In the genomic region with DNA sequence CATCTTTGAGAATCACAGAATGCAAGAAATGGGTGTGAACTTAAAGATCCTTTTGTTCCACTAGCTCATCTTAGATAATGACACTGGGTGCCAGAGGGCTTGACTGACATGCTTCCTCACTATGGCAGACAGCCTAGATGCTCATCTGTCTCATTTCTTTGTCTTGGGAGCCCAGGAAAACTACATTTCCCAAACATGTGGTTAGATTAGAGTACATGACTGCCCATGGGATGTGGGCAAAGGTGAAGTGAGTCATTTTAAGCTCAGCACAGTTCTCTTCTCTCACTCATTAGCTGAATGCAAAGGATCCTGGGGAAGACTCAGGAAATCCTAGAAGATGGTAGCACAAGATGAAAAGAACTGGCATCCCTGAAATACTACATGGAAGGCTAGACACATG, we compare ENCODE assay signal across 27 cellular contexts. TPM values are rescaled to one million over a fixed set of nuclear protein-coding genes. Genes with fewer than 3 reads are reported as not detected.
A peak's percentile ranks its signal among the peaks of the same experiment; 100 is the strongest.
DNase-seq lines count a peak whose midpoint lies in the region; ATAC-seq, FAIRE-seq and TF ChIP-seq lines count a peak whose summit lies in the region.
"Had no signal": no experiment of that assay in that cellular context is flagged by ENCODE, and none has a peak within 500 bp of the region (broad histone marks: within the 10 kb centered on the region; RNA-seq: fewer than 3 reads in every experiment).

No MANE protein-coding gene starts in this region.

- H3K4me1 Mint-ChIP-seq in T-helper 17 cell = no peaks in the 10 kb centered on the region
- H3K4me1 Mint-ChIP-seq: activated naive CD4-positive, alpha-beta T cell treated with anti-CD3 and anti-CD28 coated beads, Interleukin-2, amount 50 U/mL, for 24 hours; nephron progenitor cell had no signal

- H3K27ac Mint-ChIP-seq in T-helper 17 cell = no peak overlapping the region
- H3K27ac Mint-ChIP-seq: activated CD8-positive, alpha-beta T cell treated with anti-CD3 and anti-CD28 coated beads, Interleukin-2, amount 10 ng/mL, durations not matched to agents 7 days and 5 days; activated naive CD4-positive, alpha-beta T cell treated with anti-CD3 and anti-CD28 coated beads, Interleukin-2, amount 50 U/mL, for 24 hours; CD4-positive, alpha-beta T cell; nephron progenitor cell had no signal

- no peak for TF ChIP-seq CTCF in choroid plexus epithelial cell (conservative IDR thresholded peaks at IDR 0.05; ENCODE audit: low read depth, low read length)

- no peaks in the 10 kb centered on the region for H3K36me3 ChIP-seq in H7 (replicated peaks; ENCODE audit: control insufficient read depth, insufficient read depth, low read length)
- H3K36me3 ChIP-seq: gastrocnemius medialis, uterus had no signal

- no peaks in the 10 kb centered on the region for H3K36me3 Mint-ChIP-seq in T-helper 17 cell (ENCODE audit: low read depth)

- H3K4me3 Mint-ChIP-seq in T-helper 17 cell = no peak overlapping the region
- H3K4me3 Mint-ChIP-seq: activated CD8-positive, alpha-beta T cell treated with anti-CD3 and anti-CD28 coated beads, Interleukin-2, amount 10 ng/mL, durations not matched to agents 7 days and 5 days; activated naive CD4-positive, alpha-beta T cell treated with anti-CD3 and anti-CD28 coated beads, Interleukin-2, amount 50 U/mL, for 24 hours; CD4-positive, alpha-beta T cell; nephron progenitor cell had no signal

- H3K4me3 ChIP-seq in choroid plexus epithelial cell (ENCODE audit: low read depth, low read length) (no peak overlapping the region), H7 (ENCODE audit: insufficient read depth, low read depth, low read length) (no peak overlapping the region)
- H3K4me3 ChIP-seq: coronary artery, gastrocnemius medialis, K562, uterus had no signal

- peak; percentile 16 for DNase-seq in EH (ENCODE audit: low read depth)
- DNase-seq in RCC 7860 (ENCODE audit: low spot score) = peak; percentile 84
- peak; percentile 2 for DNase-seq in choroid plexus epithelial cell (ENCODE audit: low read depth)
- peak; percentile 53 for DNase-seq in non-pigmented ciliary epithelial cell (ENCODE audit: low read depth)
- no peak for DNase-seq in T-helper 17 cell
- DNase-seq in H7 = no peak
- DNase-seq in DMS114 treated with DMSO at 0.1 percent for 48 hours (lab: John Stamatoyannopoulos, UW; ENCODE audit: unreplicated experiment) = no peak
- DNase-seq in NCI-H1417 (lab: John Stamatoyannopoulos, UW) = no peak
- DNase-seq: activated CD8-positive, alpha-beta T cell treated with anti-CD3 and anti-CD28 coated beads, Interleukin-2, amount 10 ng/mL, durations not matched to agents 7 days and 5 days; activated T-cell treated with anti-CD3 and anti-CD28 coated beads, Interleukin-2, amount 50 U/mL, for 48 hours; CD4-positive, alpha-beta T cell; DMS79; gastrocnemius medialis; left colon; midbrain; MV-4-11; NCI-H1930; NCI-H524 treated with DMSO at 0.1 percent for 48 hours; nephron progenitor cell; Right ventricle myocardium superior; stimulated activated CD4-positive, alpha-beta T cell treated with anti-CD3 and anti-CD28 coated beads, Interleukin-12 subunit alpha, Interleukin-12 subunit beta, amount 100 ng/mL, for 4 hours; substantia nigra; T-helper 2 cell; uterus had no signal

- H3K27me3 Mint-ChIP-seq in T-helper 17 cell = peaks cover 40% of the 10 kb centered on the region

- no peaks in the 10 kb centered on the region for H3K27me3 ChIP-seq in H7 (ENCODE audit: control insufficient read depth, insufficient read depth, low read length)
- H3K27me3 ChIP-seq: gastrocnemius medialis, uterus had no signal

- H3K9me3 ChIP-seq in T-helper 17 cell (ENCODE audit: control insufficient read depth, low read length, poor library complexity, severe bottlenecking) = no peaks in the 10 kb centered on the region
- H3K9me3 ChIP-seq: gastrocnemius medialis, uterus had no signal

- FAIRE-seq in RCC 7860 (lab: Jason Lieb, UNC) = peak; percentile 92
- FAIRE-seq: K562 had no signal

- ATAC-seq in T-helper 17 cell = no peak
- ATAC-seq: activated CD8-positive, alpha-beta T cell treated with anti-CD3 and anti-CD28 coated beads, Interleukin-2, amount 10 ng/mL, durations not matched to agents 7 days and 5 days; gastrocnemius medialis; K562; left colon had no signal

RNA-seq across cellular contexts. Expression of a gene that starts 32.5 kb away (rescaled TPM):
- not detected for total RNA-seq in T-helper 17 cell
- 0.30 and 0.69 TPM in 2 replicates for total RNA-seq in H7 (2014; rRNA removed; shearing (Covaris generic))
- total RNA-seq: activated CD8-positive, alpha-beta T cell treated with anti-CD3 and anti-CD28 coated beads, Interleukin-2, amount 10 ng/mL, durations not matched to agents 7 days and 5 days; gastrocnemius medialis; K562 had no signal

Comparison
In these comparisons a context has a peak if more than half of its experiments do, and no peak if none do; other contexts are left out.
1. DNase-seq: peak in EH (single experiment), RCC 7860 (single experiment), choroid plexus epithelial cell (single experiment) and non-pigmented ciliary epithelial cell (single experiment); none in T-helper 17 cell (0 of 3), H7 (single experiment), DMS114 treated with DMSO at 0.1 percent for 48 hours (single experiment) and NCI-H1417 (0 of 3).